In the genomic region with DNA sequence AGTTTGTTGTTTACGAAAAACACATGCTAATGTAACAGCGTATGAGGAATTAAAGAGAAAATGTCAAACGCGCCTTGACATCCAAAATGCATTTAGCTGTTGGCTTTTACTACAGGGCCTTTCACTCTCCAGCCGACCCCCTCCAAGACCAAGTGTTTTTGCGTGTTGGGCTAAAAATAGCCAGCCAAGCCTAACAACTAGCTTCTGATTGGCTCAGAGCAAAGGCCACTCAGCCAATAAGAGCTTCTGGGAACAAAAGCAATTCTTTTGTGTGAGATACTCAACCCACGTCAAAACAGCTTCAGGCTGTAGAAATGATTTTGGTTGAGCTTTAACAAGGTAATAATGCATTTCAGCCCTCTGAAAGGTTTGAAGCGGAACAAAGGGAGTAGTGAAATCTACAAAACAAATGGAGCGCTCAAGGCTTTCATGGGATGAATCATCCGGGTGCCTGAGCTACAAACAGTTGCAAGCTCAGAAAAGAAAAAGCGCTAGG, we compare ENCODE assay signal across 8 cellular contexts.
DNase-seq lines count a peak whose midpoint lies in the region; ATAC-seq, FAIRE-seq and TF ChIP-seq lines count a peak whose summit lies in the region.

No MANE protein-coding gene starts in this region.

- DNase-seq in COLO829 (ENCODE audit: low spot score) (peak; percentile 68), SW480 (ENCODE audit: low spot score) (peak; percentile 1), epithelial cell of prostate (ENCODE audit: low read depth, low spot score) (peak; percentile 48), mesothelial cell of epicardium (ENCODE audit: low spot score in 2 of 2, unreplicated experiment in 2 of 2) (peak in 1 of 2 experiments; percentile 61), tibial nerve (ENCODE audit: low spot score in 2 of 2) (peak in 1 of 2 donors; percentile 34), GM19239 (ENCODE audit: insufficient read length, low spot score) (no peak)

- no peaks in the 10 kb centered on the region for H3K27me3 Mint-ChIP-seq in mesothelial cell of epicardium (ENCODE audit: low read depth)

- 4 to 6% methylated on average over 11 of the region's 11 CpGs for WGBS in tibial nerve, 2 donors

- H3K4me3 Mint-ChIP-seq in mesothelial cell of epicardium, result peak overlapping the region; percentile 73

- peak; percentile 70 for ATAC-seq in GM19372 (IDR thresholded peaks at IDR 0.05; ENCODE audit: low read depth, unreplicated experiment)
- ATAC-seq in HG03469 (IDR thresholded peaks at IDR 0.05; ENCODE audit: unreplicated experiment), result peak; percentile 38

- H3K27ac Mint-ChIP-seq in mesothelial cell of epicardium, result peak overlapping the region; percentile 96

- H3K36me3 ChIP-seq in tibial nerve, result no peaks in the 10 kb centered on the region

- no peak for FAIRE-seq in GM19239 (lab: Jason Lieb, UNC)

- no peaks in the 10 kb centered on the region for H3K9me3 ChIP-seq in tibial nerve

- H3K4me1 Mint-ChIP-seq in mesothelial cell of epicardium, result peaks cover 67% of the 10 kb centered on the region

- TF ChIP-seq CTCF in mesothelial cell of epicardium (IDR thresholded peaks at IDR 0.05; ENCODE audit: unreplicated experiment), result no peak
- TF ChIP-seq CTCF in tibial nerve (IDR thresholded peaks at IDR 0.05), result no peak

- H3K4me3 ChIP-seq in tibial nerve, result peak overlapping the region; percentile 28 to 56 (median 36)

- no peaks in the 10 kb centered on the region for H3K27me3 ChIP-seq in tibial nerve

- H3K27ac ChIP-seq in epithelial cell of prostate, result peak overlapping the region; percentile 68
- peak overlapping the region; percentile 66 to 93 (median 84) for H3K27ac ChIP-seq in tibial nerve

- H3K4me1 ChIP-seq in tibial nerve, result peaks cover 0 to 11% (median 0%) of the 10 kb centered on the region in 4 donors

- TF ChIP-seq POLR2A in tibial nerve (IDR thresholded peaks at IDR 0.05), result peak; percentile 11 to 56

- no peaks in the 10 kb centered on the region for H3K36me3 Mint-ChIP-seq in mesothelial cell of epicardium

- TF ChIP-seq EP300 in tibial nerve (IDR thresholded peaks at IDR 0.05), result peak in 1 of 2 donors; percentile 85

- H3K9me3 Mint-ChIP-seq in mesothelial cell of epicardium, result no peaks in the 10 kb centered on the region
